1 cellular context compared by ENCODE assay signal in genomic region chr17:47290870-47291241, GRCh38.
TF ChIP-seq lines count a peak whose summit lies in the region.

No MANE protein-coding gene starts in this region.

TF ChIP-seq in IMR-90, 13 proteins besides CTCF, POLR2A, EP300 and RAD21:
- no peak for TF ChIP-seq RFX5 (IDR thresholded peaks at IDR 0.05; ENCODE audit: low read depth, low read length)
- TF ChIP-seq SMC3 (IDR thresholded peaks at IDR 0.05; ENCODE audit: low read depth, low read length): no peak
- TF ChIP-seq, protein P1, sequence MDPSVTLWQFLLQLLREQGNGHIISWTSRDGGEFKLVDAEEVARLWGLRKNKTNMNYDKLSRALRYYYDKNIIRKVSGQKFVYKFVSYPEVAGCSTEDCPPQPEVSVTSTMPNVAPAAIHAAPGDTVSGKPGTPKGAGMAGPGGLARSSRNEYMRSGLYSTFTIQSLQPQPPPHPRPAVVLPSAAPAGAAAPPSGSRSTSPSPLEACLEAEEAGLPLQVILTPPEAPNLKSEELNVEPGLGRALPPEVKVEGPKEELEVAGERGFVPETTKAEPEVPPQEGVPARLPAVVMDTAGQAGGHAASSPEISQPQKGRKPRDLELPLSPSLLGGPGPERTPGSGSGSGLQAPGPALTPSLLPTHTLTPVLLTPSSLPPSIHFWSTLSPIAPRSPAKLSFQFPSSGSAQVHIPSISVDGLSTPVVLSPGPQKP (IDR thresholded peaks at IDR 0.05; ENCODE audit: borderline replicate concordance, low read depth, low read length): no peak
- TF ChIP-seq CHD1 (IDR thresholded peaks at IDR 0.05; ENCODE audit: low read depth, low read length): no peak
- no peak for TF ChIP-seq MAZ (IDR thresholded peaks at IDR 0.05; ENCODE audit: borderline replicate concordance, low read depth, low read length)
- TF ChIP-seq BHLHE40 (IDR thresholded peaks at IDR 0.05; ENCODE audit: low read depth, low read length): no peak
- no peak for TF ChIP-seq RCOR1 (IDR thresholded peaks at IDR 0.05; ENCODE audit: insufficient replicate concordance, low read length)
- TF ChIP-seq CEBPB (IDR thresholded peaks at IDR 0.05; ENCODE audit: low read depth, low read length): no peak
- no peak for TF ChIP-seq FOS (IDR thresholded peaks at IDR 0.05; ENCODE audit: low read depth, low read length)
- TF ChIP-seq NFE2L2 (IDR thresholded peaks at IDR 0.05; ENCODE audit: low read depth, low read length): no peak
- no peak for TF ChIP-seq MXI1 (IDR thresholded peaks at IDR 0.05; ENCODE audit: borderline replicate concordance, low read depth, low read length)
- TF ChIP-seq MAFK (IDR thresholded peaks at IDR 0.05; ENCODE audit: low read depth, low read length): no peak
- TF ChIP-seq, protein P2, sequence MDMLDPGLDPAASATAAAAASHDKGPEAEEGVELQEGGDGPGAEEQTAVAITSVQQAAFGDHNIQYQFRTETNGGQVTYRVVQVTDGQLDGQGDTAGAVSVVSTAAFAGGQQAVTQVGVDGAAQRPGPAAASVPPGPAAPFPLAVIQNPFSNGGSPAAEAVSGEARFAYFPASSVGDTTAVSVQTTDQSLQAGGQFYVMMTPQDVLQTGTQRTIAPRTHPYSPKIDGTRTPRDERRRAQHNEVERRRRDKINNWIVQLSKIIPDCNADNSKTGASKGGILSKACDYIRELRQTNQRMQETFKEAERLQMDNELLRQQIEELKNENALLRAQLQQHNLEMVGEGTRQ (IDR thresholded peaks at IDR 0.05; ENCODE audit: low read depth, low read length): no peak
